Comparison of ENCODE assay signal across 1 cellular context in the genomic region with DNA sequence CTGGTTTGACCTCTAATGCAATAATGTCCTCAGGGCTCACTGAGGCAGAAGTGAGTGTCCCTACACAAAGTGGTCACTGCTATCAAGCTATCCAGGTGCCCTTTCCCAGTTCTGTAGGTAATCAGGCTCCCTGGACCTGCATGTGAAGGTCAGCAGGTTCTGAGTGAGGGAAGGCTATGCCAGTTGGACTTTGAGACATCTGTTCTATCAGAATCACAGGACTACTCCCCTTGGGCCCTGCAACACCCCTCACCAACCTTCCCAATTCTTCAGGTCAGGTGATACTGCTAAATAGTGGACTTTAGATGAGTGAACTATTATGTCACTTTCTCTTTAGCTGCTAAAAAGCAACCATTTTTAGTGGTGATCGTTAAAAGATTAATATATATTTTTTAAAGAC.
TF ChIP-seq lines count a peak whose summit lies in the region.

No MANE protein-coding gene starts in this region.

TF ChIP-seq in IMR-90, 13 proteins besides CTCF, POLR2A, EP300 and RAD21:
- TF ChIP-seq CHD1 (IDR thresholded peaks at IDR 0.05; ENCODE audit: low read depth, low read length) (no peak), MXI1 (IDR thresholded peaks at IDR 0.05; ENCODE audit: borderline replicate concordance, low read depth, low read length) (no peak), CEBPB (IDR thresholded peaks at IDR 0.05; ENCODE audit: low read depth, low read length) (no peak), NFE2L2 (IDR thresholded peaks at IDR 0.05; ENCODE audit: low read depth, low read length) (no peak)
